In the genomic region with DNA sequence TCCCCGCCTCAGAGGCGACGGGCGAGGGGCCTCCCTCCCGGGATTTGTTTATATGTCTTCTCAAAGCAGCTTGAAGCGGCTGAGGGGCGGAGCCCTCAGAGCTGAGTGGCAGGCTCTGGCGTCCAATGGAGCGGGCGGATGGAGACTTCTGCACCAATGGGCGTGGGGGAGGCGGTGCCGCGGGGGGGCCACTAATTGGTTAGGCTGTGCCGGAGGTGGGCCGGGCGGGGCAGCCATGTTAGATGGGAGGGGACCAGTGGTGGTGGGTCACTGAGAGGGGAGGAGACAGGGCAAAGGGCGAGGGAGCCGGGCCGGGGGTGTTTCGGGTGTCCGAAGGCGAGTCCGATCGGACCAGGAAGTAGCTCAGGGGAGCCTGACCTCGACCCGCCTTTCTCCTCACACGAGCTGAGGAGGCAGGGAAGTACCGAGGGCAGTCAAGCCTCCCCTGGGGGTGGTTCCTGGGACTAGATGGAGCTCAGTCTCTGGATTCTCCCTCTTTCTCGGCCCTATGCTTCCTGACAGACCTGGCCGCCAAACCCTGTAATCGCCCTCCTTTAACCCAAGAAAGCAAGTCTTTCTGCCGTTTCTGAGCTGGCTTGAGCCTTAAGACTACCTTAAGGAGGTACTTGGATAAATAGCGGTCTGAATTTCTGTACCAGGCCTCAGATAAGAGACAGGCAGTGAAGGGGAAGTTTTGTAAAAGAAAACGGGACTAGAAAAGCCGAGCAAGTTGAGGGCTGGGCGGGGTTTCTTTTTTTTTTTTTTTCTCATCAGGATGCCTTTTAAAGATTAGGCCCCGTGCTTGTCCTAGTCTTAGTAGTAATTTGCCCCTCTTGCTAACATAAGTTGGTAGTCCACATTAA, we compare ENCODE assay signal across 8 cellular contexts. TPM values are rescaled to one million over a fixed set of nuclear protein-coding genes. Genes with fewer than 3 reads are reported as not detected.
A peak's percentile ranks its signal among the peaks of the same experiment; 100 is the strongest.
DNase-seq lines count a peak whose midpoint lies in the region; ATAC-seq, FAIRE-seq and TF ChIP-seq lines count a peak whose summit lies in the region.

No MANE protein-coding gene starts in this region.

- H3K4me1 Mint-ChIP-seq in Caco-2 (ENCODE audit: low read depth, unreplicated experiment), result peaks cover 15% of the 10 kb centered on the region
- peaks cover 41% of the 10 kb centered on the region for H3K4me1 Mint-ChIP-seq in activated CD8-positive, alpha-beta memory T cell treated with anti-CD3 and anti-CD28 coated beads, Interleukin-2, amount 10 ng/mL, durations not matched to agents 7 days and 5 days

- peaks cover 22% of the 10 kb centered on the region for H3K4me1 ChIP-seq in Caco-2
- peaks cover 0 to 8% (median 4%) of the 10 kb centered on the region in 4 experiments; a peak in 4 of 7 replicates for H3K4me1 ChIP-seq in H1 (replicated peaks in 1 of 4; ENCODE audit: control insufficient read depth in 3 of 4, insufficient read depth in 4 of 4, low read length in 3 of 4)
- peaks cover 5% of the 10 kb centered on the region for H3K4me1 ChIP-seq in mesendoderm (ENCODE audit: control insufficient read depth, low read depth, low read length)

- peak overlapping the region; percentile 51 for H3K56ac ChIP-seq in H1 (replicated peaks; ENCODE audit: insufficient read length, low read depth, low read length)
- H3K56ac ChIP-seq in mesendoderm (ENCODE audit: low read length), result peak overlapping the region; percentile 93

- 5% methylated on average over 23 of the region's 38 CpGs; no CpG with 5 or more reads in 1 of the 2 experiments for WGBS in H1 (ENCODE audit: extremely low coverage in 1 of 2, insufficient coverage in 1 of 2, insufficient read length in 1 of 2, insufficient replicate concordance in 2 of 2, low coverage in 1 of 2, low lambda C conversion rate in 2 of 2, missing lambda C conversion rate in 1 of 2), 2 experiments
- WGBS in mesendoderm (ENCODE audit: extremely low coverage, insufficient coverage, low lambda C conversion rate), result no CpG with 5 or more reads among the region's 38 CpGs

- POLR2A ChIA-PET in Caco-2 (lab: Charles Lee) (interaction anchor here (0.6 to 1.4 kb wide), 12 partner anchors 12 to 350 kb away, joined by 3 to 17 read pairs (median 4); partner anchors contain the start of genes ATP6V0E1, BNIP1 and STC2), H1 (lab: Charles Lee; ENCODE audit: partially characterized antibody) (interaction anchor here (0.9 to 1.4 kb wide), 6 partner anchors 12 to 287 kb away, joined by 3 to 4 read pairs (median 3); partner anchors contain the start of genes ATP6V0E1 and RPL26L1)

- H3K36me3 Mint-ChIP-seq in Caco-2 (ENCODE audit: insufficient read depth, unreplicated experiment), result peaks cover 18% of the 10 kb centered on the region
- no peaks in the 10 kb centered on the region for H3K36me3 Mint-ChIP-seq in activated CD8-positive, alpha-beta memory T cell treated with anti-CD3 and anti-CD28 coated beads, Interleukin-2, amount 10 ng/mL, durations not matched to agents 7 days and 5 days

- H4K91ac ChIP-seq in H1 (replicated peaks; ENCODE audit: insufficient read length, low read length), result no peak overlapping the region

- no peak overlapping the region for H3K14ac ChIP-seq in H1 (ENCODE audit: insufficient read length)

- H3K18ac ChIP-seq in H1 (ENCODE audit: extremely low read depth, low read length) (peak overlapping the region; percentile 17; the same call in 1 of the 2 replicates), mesendoderm (ENCODE audit: low read length) (peak overlapping the region; percentile 98)

- H2AK5ac ChIP-seq in H1 (ENCODE audit: low read depth, low read length) (no peak overlapping the region), mesendoderm (ENCODE audit: low read length) (no peak overlapping the region)

- H4K5ac ChIP-seq in H1 (ENCODE audit: insufficient read length, low read depth, low read length) (peak overlapping the region; percentile 24), mesendoderm (ENCODE audit: low read length) (no peak overlapping the region)

- H2BK20ac ChIP-seq in H1 (ENCODE audit: low read length), result no peak overlapping the region

- H3K27me3 Mint-ChIP-seq in Caco-2 (ENCODE audit: insufficient read depth, unreplicated experiment), result no peaks in the 10 kb centered on the region
- H3K27me3 Mint-ChIP-seq in activated CD8-positive, alpha-beta memory T cell treated with anti-CD3 and anti-CD28 coated beads, Interleukin-2, amount 10 ng/mL, durations not matched to agents 7 days and 5 days, result no peaks in the 10 kb centered on the region

- peak; percentile 33 for FAIRE-seq in HTR-8/SVneo (lab: Jason Lieb, UNC)
- no peak for FAIRE-seq in H1 (lab: Jason Lieb, UNC)

- TF ChIP-seq CTCF in Caco-2 (IDR thresholded peaks at IDR 0.05; ENCODE audit: insufficient read depth in 1 of 2, low read depth in 1 of 2, low read length in 1 of 2, severe bottlenecking in 1 of 2, unreplicated experiment in 1 of 2), result peak in 1 of 2 experiments; percentile 30
- no peak for TF ChIP-seq CTCF in H1 (IDR thresholded peaks at IDR 0.05; ENCODE audit: control extremely low read depth in 1 of 3, insufficient read depth in 1 of 3, low read depth in 1 of 3, low read length in 3 of 3)

- no peak overlapping the region for H2BK12ac ChIP-seq in H1 (ENCODE audit: low read depth, low read length)

- H3K9me3 Mint-ChIP-seq in Caco-2 (ENCODE audit: unreplicated experiment), result no peaks in the 10 kb centered on the region
- no peaks in the 10 kb centered on the region for H3K9me3 Mint-ChIP-seq in activated CD8-positive, alpha-beta memory T cell treated with anti-CD3 and anti-CD28 coated beads, Interleukin-2, amount 10 ng/mL, durations not matched to agents 7 days and 5 days (ENCODE audit: low read depth)

- H3K27me3 ChIP-seq in Caco-2 (replicated peaks; ENCODE audit: control insufficient read depth, insufficient read depth, low read length), result no peaks in the 10 kb centered on the region
- no peaks in the 10 kb centered on the region for H3K27me3 ChIP-seq in H1 (replicated peaks in 1 of 4; ENCODE audit: control insufficient read depth in 3 of 4, extremely low read depth in 1 of 4, insufficient read depth in 3 of 4, low read length in 3 of 4)
- H3K27me3 ChIP-seq in mesendoderm (ENCODE audit: insufficient read depth, low read length, poor library complexity), result no peaks in the 10 kb centered on the region

- TF ChIP-seq EP300 in H1 (IDR thresholded peaks at IDR 0.05; ENCODE audit: borderline replicate concordance in 1 of 2, low read depth in 2 of 2, low read length in 2 of 2), result no peak

- peak overlapping the region; percentile 95 for H3K4me3 ChIP-seq in Caco-2 (ENCODE audit: low read depth, low read length)
- peak overlapping the region; percentile 68 to 95 (median 83) for H3K4me3 ChIP-seq in H1 (ENCODE audit: extremely low read depth in 1 of 4, insufficient read depth in 2 of 4, low read depth in 3 of 4, low read length in 4 of 4)
- H3K4me3 ChIP-seq in mesendoderm (ENCODE audit: low read length), result peak overlapping the region; percentile 66

- H3K79me2 ChIP-seq in H1 (ENCODE audit: control insufficient read depth in 1 of 2, insufficient read depth in 2 of 2, low read length in 2 of 2) (peaks cover 0 to 10% of the 10 kb centered on the region in 2 experiments; a peak in 2 of 4 replicates), mesendoderm (ENCODE audit: control insufficient read depth, insufficient read depth, low read length) (no peaks in the 10 kb centered on the region)

- H3K79me1 ChIP-seq in H1 (ENCODE audit: low read depth, low read length), result no peaks in the 10 kb centered on the region
- H3K79me1 ChIP-seq in mesendoderm (ENCODE audit: low read length), result no peaks in the 10 kb centered on the region

- H3K23ac ChIP-seq in H1 (ENCODE audit: insufficient read length) (no peak overlapping the region), mesendoderm (ENCODE audit: low read length) (no peak overlapping the region)

- H3K9ac ChIP-seq in H1 (replicated peaks in 1 of 4; ENCODE audit: extremely low read depth in 1 of 4, low read depth in 3 of 4, low read length in 3 of 4), result peak overlapping the region in 3 of 4 experiments; percentile 59 to 82 (median 69); a peak in 6 of 7 replicates
- peak overlapping the region; percentile 94 for H3K9ac ChIP-seq in mesendoderm (ENCODE audit: low read length)

- TSS peak; percentile 52 for BruUV-seq in Caco-2 (replicated peaks; lab: Mats Ljungman, UMichigan)

- H3K27ac Mint-ChIP-seq in Caco-2 (ENCODE audit: unreplicated experiment), result peak overlapping the region; percentile 90
- H3K27ac Mint-ChIP-seq in activated CD8-positive, alpha-beta memory T cell treated with anti-CD3 and anti-CD28 coated beads, Interleukin-2, amount 10 ng/mL, durations not matched to agents 7 days and 5 days, result peak overlapping the region; percentile 92

- peak overlapping the region; percentile 97 for H2AFZ ChIP-seq in H1 (ENCODE audit: low read length)

- TF ChIP-seq POLR2A in H1 (IDR thresholded peaks at IDR 0.05; ENCODE audit: control extremely low read depth in 1 of 2, low read depth in 2 of 2, low read length in 2 of 2), result peak in 1 of 2 experiments; percentile 84; a peak in 1 of 3 replicates

- ATAC-seq in GM21381 (IDR thresholded peaks at IDR 0.05; ENCODE audit: unreplicated experiment), result peak; percentile 76
- peak; percentile 88 for ATAC-seq in activated CD8-positive, alpha-beta memory T cell treated with anti-CD3 and anti-CD28 coated beads, Interleukin-2, amount 10 ng/mL, durations not matched to agents 7 days and 5 days

- 0 out of 4 replicates have a peak, but pooled peaks of 1 of the 2 experiments have one; percentile 11 for TF ChIP-seq RAD21 in H1 (IDR thresholded peaks at IDR 0.05 in 1 of 2, conservative IDR thresholded peaks at IDR 0.05 in 1 of 2; ENCODE audit: low read depth in 2 of 2, low read length in 2 of 2)

- H4K8ac ChIP-seq in H1 (ENCODE audit: extremely low read depth, insufficient read depth, low read length) (no peak overlapping the region; the same call in 1 of the 2 replicates), mesendoderm (ENCODE audit: low read depth, low read length) (no peak overlapping the region)

- H3K4ac ChIP-seq in H1 (replicated peaks; ENCODE audit: insufficient read length, low read depth, low read length) (no peak overlapping the region), mesendoderm (ENCODE audit: low read depth, low read length) (peak overlapping the region; percentile 97)

- no peaks in the 10 kb centered on the region for H4K20me1 ChIP-seq in H1 (replicated peaks in 1 of 2; ENCODE audit: control insufficient read depth in 1 of 2, insufficient read depth in 2 of 2, low read length in 2 of 2)

- CTCF ChIA-PET in Caco-2 (lab: Charles Lee) (interaction anchor here (0.6 to 2.2 kb wide), 16 partner anchors 8 to 1597 kb away, joined by 3 to 29 read pairs (median 4); partner anchors contain the start of genes ATP6V0E1, BNIP1 and RPL26L1), H1 (lab: Charles Lee; ENCODE audit: partially characterized antibody) (interaction anchor here (0.6 to 1.5 kb wide), 10 partner anchors 11 to 1524 kb away, joined by 3 to 4 read pairs (median 3); no protein-coding TSS in a partner anchor)
- CTCF ChIA-PET in activated CD8-positive, alpha-beta memory T cell treated with anti-CD3 and anti-CD28 coated beads, Interleukin-2, amount 10 ng/mL, durations not matched to agents 7 days and 5 days (lab: Charles Lee), result interaction anchor here (1.0 to 2.0 kb wide), 10 partner anchors 8 to 285 kb away, joined by 3 to 13 read pairs (median 4); partner anchors contain the start of gene ATP6V0E1

- H3K36me3 ChIP-seq in Caco-2 (ENCODE audit: control insufficient read depth, insufficient read depth, low read length) (no peaks in the 10 kb centered on the region), H1 (ENCODE audit: control insufficient read depth in 2 of 4, insufficient read depth in 4 of 4, low read length in 3 of 4) (no peaks in the 10 kb centered on the region), mesendoderm (ENCODE audit: control insufficient read depth, insufficient read depth, low read length) (no peaks in the 10 kb centered on the region)

- H3K23me2 ChIP-seq in H1 (ENCODE audit: low read depth, low read length), result peaks cover 11% of the 10 kb centered on the region

- H3K4me2 ChIP-seq in H1 (ENCODE audit: insufficient read depth in 1 of 2, low read depth in 2 of 2, low read length in 2 of 2), result peak overlapping the region; percentile 63 to 85
- peak overlapping the region; percentile 53 for H3K4me2 ChIP-seq in mesendoderm (ENCODE audit: low read length)

- H3K9me3 ChIP-seq in Caco-2 (no peaks in the 10 kb centered on the region), H1 (ENCODE audit: insufficient read depth in 2 of 2, low read depth in 1 of 2, low read length in 1 of 2) (no peaks in the 10 kb centered on the region)

- peak overlapping the region; percentile 94 for H3K4me3 Mint-ChIP-seq in Caco-2 (ENCODE audit: unreplicated experiment)
- peak overlapping the region; percentile 86 for H3K4me3 Mint-ChIP-seq in activated CD8-positive, alpha-beta memory T cell treated with anti-CD3 and anti-CD28 coated beads, Interleukin-2, amount 10 ng/mL, durations not matched to agents 7 days and 5 days

- peak overlapping the region; percentile 79; the same call in 1 of the 2 replicates for H3K27ac ChIP-seq in H1 (ENCODE audit: low read depth, low read length)
- peak overlapping the region; percentile 83 for H3K27ac ChIP-seq in mesendoderm (ENCODE audit: low read depth, low read length)

- H2BK15ac ChIP-seq in H1 (ENCODE audit: low read length) (no peak overlapping the region), mesendoderm (replicated peaks; ENCODE audit: low read depth) (no peak overlapping the region)

- H2BK5ac ChIP-seq in H1 (ENCODE audit: low read depth, low read length) (peak overlapping the region; percentile 5; the same call in 1 of the 2 replicates), mesendoderm (ENCODE audit: low read length) (peak overlapping the region; percentile 14)

- intact Hi-C loops in Caco-2 (cut with micrococcal nuclease; ENCODE audit: unreplicated experiment), result loop anchor here (1.0 to 5.0 kb wide), 6 partner anchors 12 to 273 kb away; partner anchors contain the start of gene BNIP1

- H2BK120ac ChIP-seq in H1 (replicated peaks; ENCODE audit: low read depth, low read length) (no peak overlapping the region), mesendoderm (ENCODE audit: low read depth, low read length) (peak overlapping the region; percentile 2)

- DNase-seq in Caco-2 (peak; percentile 100), HTR-8/SVneo (ENCODE audit: insufficient read length, low spot score) (peak; percentile 98), NOMO-1 treated with DMSO at 0.1 percent for 48 hours (lab: John Stamatoyannopoulos, UW; ENCODE audit: unreplicated experiment) (peak; percentile 94), H1 (ENCODE audit: low read depth in 1 of 2, low spot score in 2 of 2) (peak; percentile 95 to 98), mesendoderm (peak; percentile 99)
- DNase-seq in activated CD8-positive, alpha-beta memory T cell treated with anti-CD3 and anti-CD28 coated beads, Interleukin-2, amount 10 ng/mL, durations not matched to agents 7 days and 5 days, result peak; percentile 99
- DNase-seq in stimulated activated CD8-positive, alpha-beta memory T cell treated with anti-CD3 and anti-CD28 coated beads, Interleukin-12 subunit alpha, Interleukin-12 subunit beta, amount 100 ng/mL, for 4 hours (ENCODE audit: low read depth), result peak; percentile 97

RNA-seq across cellular contexts. Expression of gene CREBRF, which starts 1.1 kb away (rescaled TPM):
- total RNA-seq in Caco-2 (2022), result 12.3 and 12.6 TPM in 2 replicates
- total RNA-seq in activated CD8-positive, alpha-beta memory T cell treated with anti-CD3 and anti-CD28 coated beads, Interleukin-2, amount 10 ng/mL, durations not matched to agents 7 days and 5 days, result 10 to 100 TPM; 11.2 to 14.7 TPM
- 4.7 and 5.0 TPM in 2 replicates for total RNA-seq in H1 (2021; fragmentation: NEBNext Ultra II Directional; extraction: Animal tissue kit (Norgen Biotek cat#: 25700))
- polyA plus RNA-seq in H1 (2011; rRNA removed), result 0.86 and 1.2 TPM in 2 replicates
- polyA plus RNA-seq in H1 (2011; cell fraction: cytosol; rRNA removed), result 1.5 TPM
- 4.0 TPM for polyA plus RNA-seq in H1 (2011; cell fraction: nucleus; rRNA removed)
- polyA plus RNA-seq in H1 (2012, experiment 1 of 2), result 1.7 to 3.2 TPM (median 2.4 TPM) in 4 replicates
- 0.10 TPM for polyA plus RNA-seq in H1 (2012, experiment 2 of 2)
- polyA plus RNA-seq in H1 (2013, experiment 1 of 2), result 2.3 TPM
- polyA plus RNA-seq in H1 (2013, experiment 2 of 2), result 2.5 TPM
- 10.0 and 10.1 TPM in 2 replicates for polyA minus RNA-seq in H1 (2011; rRNA and poly(A)+ RNA removed)
- 5.9 TPM for polyA minus RNA-seq in H1 (2011; cell fraction: cytosol; rRNA and poly(A)+ RNA removed)
- polyA minus RNA-seq in H1 (2011; cell fraction: nucleus; rRNA and poly(A)+ RNA removed), result 20.4 TPM
- 1.0 TPM for polyA plus RNA-seq in mesendoderm (2013, experiment 1 of 2)
- polyA plus RNA-seq in mesendoderm (2013, experiment 2 of 2), result 1.1 TPM

Comparison
In these comparisons a context has a peak if more than half of its experiments do, and no peak if none do; other contexts are left out.
1. Peak in every context shown above with its lines: DNase-seq, ATAC-seq, H3K4me3 ChIP-seq and H3K27ac ChIP-seq.